In the genomic region with DNA sequence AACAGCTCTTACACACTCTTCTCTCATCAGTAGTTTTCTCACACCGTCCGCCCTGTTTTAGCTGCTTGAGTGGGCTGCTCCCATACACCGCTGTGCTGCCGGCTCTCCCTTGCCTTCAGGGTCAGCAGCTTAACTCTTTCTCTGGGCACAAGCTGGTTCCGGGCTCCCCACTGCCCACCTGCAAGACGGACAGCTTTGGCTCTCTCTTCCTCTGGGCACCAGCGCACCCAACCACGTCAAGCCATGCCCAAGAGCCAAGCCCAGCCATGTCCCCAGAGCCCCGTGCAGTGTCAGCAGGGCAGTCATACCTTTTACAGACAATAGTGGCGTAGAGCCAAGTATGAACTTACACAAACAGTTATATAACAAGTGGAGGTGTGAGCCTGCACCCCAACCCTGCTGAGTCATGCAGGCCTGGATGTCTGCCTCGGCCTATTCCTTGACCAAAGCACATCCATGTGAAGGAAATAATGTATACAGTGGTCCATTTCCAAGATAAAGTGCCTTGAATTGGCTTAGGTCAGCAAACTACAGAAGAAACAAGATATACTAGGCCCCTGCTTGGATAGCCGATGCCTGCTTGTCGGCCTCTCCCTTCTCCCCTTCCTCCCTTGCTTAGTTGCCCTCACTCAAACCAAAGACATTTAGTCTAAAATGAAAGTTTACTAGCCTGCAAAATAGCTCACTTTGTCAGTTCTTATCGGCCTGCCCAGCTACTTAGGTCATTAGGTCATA, we compare ENCODE assay signal across 2 cellular contexts.
TF ChIP-seq lines count a peak whose summit lies in the region.

No MANE protein-coding gene starts in this region.

TF ChIP-seq in HepG2, 621 proteins besides CTCF, POLR2A, EP300 and RAD21 (continued from another document):
- TF ChIP-seq ZNF280B (CRISPR knock-in tag; IDR thresholded peaks at IDR 0.05; ENCODE audit: borderline replicate concordance) (no peak), GTF2F1 (IDR thresholded peaks at IDR 0.05; ENCODE audit: low read length) (no peak), NFE2L2 (IDR thresholded peaks at IDR 0.05; ENCODE audit: low read length) (peak; percentile 70), POLR2AphosphoS5 (IDR thresholded peaks at IDR 0.05; ENCODE audit: low read depth, low read length) (no peak), ZFP90 (CRISPR knock-in tag; IDR thresholded peaks at IDR 0.05; ENCODE audit: borderline replicate concordance) (no peak), NCOA2 (CRISPR knock-in tag; IDR thresholded peaks at IDR 0.05) (no peak), SOX13 (IDR thresholded peaks at IDR 0.05) (no peak), SOX13 (CRISPR knock-in tag; conservative IDR thresholded peaks at IDR 0.05 in 1 of 2, IDR thresholded peaks at IDR 0.05 in 1 of 2) (peak in 1 of 2 experiments; percentile 69; a peak in 2 of 4 replicates), ZFP37 (CRISPR knock-in tag; IDR thresholded peaks at IDR 0.05; ENCODE audit: borderline replicate concordance) (no peak), ZNF609 (CRISPR knock-in tag; IDR thresholded peaks at IDR 0.05; ENCODE audit: borderline replicate concordance) (no peak), ZKSCAN5 (CRISPR knock-in tag; IDR thresholded peaks at IDR 0.05) (no peak), MAF1 (CRISPR knock-in tag; IDR thresholded peaks at IDR 0.05; ENCODE audit: borderline replicate concordance) (no peak), SOX5 (CRISPR knock-in tag; IDR thresholded peaks at IDR 0.05; ENCODE audit: borderline replicate concordance) (peak; percentile 45; the same call in 1 of the 2 replicates), TGIF2 (CRISPR knock-in tag; IDR thresholded peaks at IDR 0.05) (no peak), XRCC5 (optimal IDR thresholded peaks at IDR 0.05; ENCODE audit: low read length) (no peak), POGZ (CRISPR knock-in tag; IDR thresholded peaks at IDR 0.05) (0 out of 2 replicates have a peak, but pooled peaks have one; percentile 18), MAFF (IDR thresholded peaks at IDR 0.05; ENCODE audit: low read depth, low read length) (0 out of 2 replicates have a peak, but pooled peaks have one; percentile 37), HNF4G (IDR thresholded peaks at IDR 0.05; ENCODE audit: borderline replicate concordance, low read depth, low read length) (no peak), HNF4G (CRISPR knock-in tag; IDR thresholded peaks at IDR 0.05; ENCODE audit: borderline replicate concordance, low read depth) (no peak), ZMYM4 (CRISPR knock-in tag; IDR thresholded peaks at IDR 0.05) (no peak), ZNF557 (CRISPR knock-in tag; IDR thresholded peaks at IDR 0.05) (no peak), PAWR (CRISPR knock-in tag; IDR thresholded peaks at IDR 0.05; ENCODE audit: borderline replicate concordance) (no peak), GABPB1 (CRISPR knock-in tag; IDR thresholded peaks at IDR 0.05) (no peak), IKZF1 (IDR thresholded peaks at IDR 0.05) (no peak)
- TF ChIP-seq, protein P1, sequence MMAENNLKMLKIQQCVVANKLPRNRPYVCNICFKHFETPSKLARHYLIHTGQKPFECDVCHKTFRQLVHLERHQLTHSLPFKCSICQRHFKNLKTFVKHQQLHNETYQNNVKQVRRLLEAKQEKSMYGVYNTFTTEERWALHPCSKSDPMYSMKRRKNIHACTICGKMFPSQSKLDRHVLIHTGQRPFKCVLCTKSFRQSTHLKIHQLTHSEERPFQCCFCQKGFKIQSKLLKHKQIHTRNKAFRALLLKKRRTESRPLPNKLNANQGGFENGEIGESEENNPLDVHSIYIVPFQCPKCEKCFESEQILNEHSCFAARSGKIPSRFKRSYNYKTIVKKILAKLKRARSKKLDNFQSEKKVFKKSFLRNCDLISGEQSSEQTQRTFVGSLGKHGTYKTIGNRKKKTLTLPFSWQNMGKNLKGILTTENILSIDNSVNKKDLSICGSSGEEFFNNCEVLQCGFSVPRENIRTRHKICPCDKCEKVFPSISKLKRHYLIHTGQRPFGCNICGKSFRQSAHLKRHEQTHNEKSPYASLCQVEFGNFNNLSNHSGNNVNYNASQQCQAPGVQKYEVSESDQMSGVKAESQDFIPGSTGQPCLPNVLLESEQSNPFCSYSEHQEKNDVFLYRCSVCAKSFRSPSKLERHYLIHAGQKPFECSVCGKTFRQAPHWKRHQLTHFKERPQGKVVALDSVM (CRISPR knock-in tag; IDR thresholded peaks at IDR 0.05), result no peak

TF ChIP-seq in K562, 482 proteins besides CTCF, POLR2A, EP300 and RAD21 (continued from another document and continues in another):
- no peak for TF ChIP-seq AFF4 (CRISPR knock-in tag; IDR thresholded peaks at IDR 0.05)
- no peak for TF ChIP-seq ZNF24 (IDR thresholded peaks at IDR 0.05)
- no peak for TF ChIP-seq ZBTB2 (IDR thresholded peaks at IDR 0.05)
- no peak for TF ChIP-seq STAG1 (CRISPR knock-in tag; IDR thresholded peaks at IDR 0.05; ENCODE audit: borderline replicate concordance)
- no peak for TF ChIP-seq HBP1 (CRISPR knock-in tag; IDR thresholded peaks at IDR 0.05)
- no peak for TF ChIP-seq PHF20 (IDR thresholded peaks at IDR 0.05; ENCODE audit: partially characterized antibody)
- TF ChIP-seq ZNF324 (CRISPR knock-in tag; IDR thresholded peaks at IDR 0.05), result no peak
- TF ChIP-seq, protein P2, sequence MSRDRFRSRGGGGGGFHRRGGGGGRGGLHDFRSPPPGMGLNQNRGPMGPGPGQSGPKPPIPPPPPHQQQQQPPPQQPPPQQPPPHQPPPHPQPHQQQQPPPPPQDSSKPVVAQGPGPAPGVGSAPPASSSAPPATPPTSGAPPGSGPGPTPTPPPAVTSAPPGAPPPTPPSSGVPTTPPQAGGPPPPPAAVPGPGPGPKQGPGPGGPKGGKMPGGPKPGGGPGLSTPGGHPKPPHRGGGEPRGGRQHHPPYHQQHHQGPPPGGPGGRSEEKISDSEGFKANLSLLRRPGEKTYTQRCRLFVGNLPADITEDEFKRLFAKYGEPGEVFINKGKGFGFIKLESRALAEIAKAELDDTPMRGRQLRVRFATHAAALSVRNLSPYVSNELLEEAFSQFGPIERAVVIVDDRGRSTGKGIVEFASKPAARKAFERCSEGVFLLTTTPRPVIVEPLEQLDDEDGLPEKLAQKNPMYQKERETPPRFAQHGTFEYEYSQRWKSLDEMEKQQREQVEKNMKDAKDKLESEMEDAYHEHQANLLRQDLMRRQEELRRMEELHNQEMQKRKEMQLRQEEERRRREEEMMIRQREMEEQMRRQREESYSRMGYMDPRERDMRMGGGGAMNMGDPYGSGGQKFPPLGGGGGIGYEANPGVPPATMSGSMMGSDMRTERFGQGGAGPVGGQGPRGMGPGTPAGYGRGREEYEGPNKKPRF (IDR thresholded peaks at IDR 0.05; ENCODE audit: low read depth, low read length), result no peak
- no peak for TF ChIP-seq ZBTB26 (CRISPR knock-in tag; IDR thresholded peaks at IDR 0.05)
- TF ChIP-seq KAT2B (IDR thresholded peaks at IDR 0.05; ENCODE audit: low read depth, low read length), result no peak
- TF ChIP-seq BHLHE40 (IDR thresholded peaks at IDR 0.05; ENCODE audit: low read length), result no peak
- no peak for TF ChIP-seq NBN (IDR thresholded peaks at IDR 0.05; ENCODE audit: low read depth)
- TF ChIP-seq NCOA4 (IDR thresholded peaks at IDR 0.05; ENCODE audit: partially characterized antibody), result no peak
- peak; percentile 86 for TF ChIP-seq ZNF316 (IDR thresholded peaks at IDR 0.05)
- TF ChIP-seq FOXJ2 (tag; IDR thresholded peaks at IDR 0.05), result no peak
- TF ChIP-seq, protein P3, sequence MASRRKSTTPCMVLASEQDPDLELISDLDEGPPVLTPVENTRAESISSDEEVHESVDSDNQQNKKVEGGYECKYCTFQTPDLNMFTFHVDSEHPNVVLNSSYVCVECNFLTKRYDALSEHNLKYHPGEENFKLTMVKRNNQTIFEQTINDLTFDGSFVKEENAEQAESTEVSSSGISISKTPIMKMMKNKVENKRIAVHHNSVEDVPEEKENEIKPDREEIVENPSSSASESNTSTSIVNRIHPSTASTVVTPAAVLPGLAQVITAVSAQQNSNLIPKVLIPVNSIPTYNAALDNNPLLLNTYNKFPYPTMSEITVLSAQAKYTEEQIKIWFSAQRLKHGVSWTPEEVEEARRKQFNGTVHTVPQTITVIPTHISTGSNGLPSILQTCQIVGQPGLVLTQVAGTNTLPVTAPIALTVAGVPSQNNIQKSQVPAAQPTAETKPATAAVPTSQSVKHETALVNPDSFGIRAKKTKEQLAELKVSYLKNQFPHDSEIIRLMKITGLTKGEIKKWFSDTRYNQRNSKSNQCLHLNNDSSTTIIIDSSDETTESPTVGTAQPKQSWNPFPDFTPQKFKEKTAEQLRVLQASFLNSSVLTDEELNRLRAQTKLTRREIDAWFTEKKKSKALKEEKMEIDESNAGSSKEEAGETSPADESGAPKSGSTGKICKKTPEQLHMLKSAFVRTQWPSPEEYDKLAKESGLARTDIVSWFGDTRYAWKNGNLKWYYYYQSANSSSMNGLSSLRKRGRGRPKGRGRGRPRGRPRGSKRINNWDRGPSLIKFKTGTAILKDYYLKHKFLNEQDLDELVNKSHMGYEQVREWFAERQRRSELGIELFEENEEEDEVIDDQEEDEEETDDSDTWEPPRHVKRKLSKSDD (conservative IDR thresholded peaks at IDR 0.05; ENCODE audit: low read length), result no peak
- TF ChIP-seq NFIC (IDR thresholded peaks at IDR 0.05), result peak; percentile 76
- no peak for TF ChIP-seq NCOA1 (IDR thresholded peaks at IDR 0.05; ENCODE audit: low read depth)
- no peak for TF ChIP-seq BRCA1 (IDR thresholded peaks at IDR 0.05)
- no peak for TF ChIP-seq BRCA1 (CRISPR knock-in tag; IDR thresholded peaks at IDR 0.05)
- peak; percentile 25; the same call in 1 of the 2 replicates for TF ChIP-seq LEF1 (IDR thresholded peaks at IDR 0.05)
- TF ChIP-seq, protein P4, sequence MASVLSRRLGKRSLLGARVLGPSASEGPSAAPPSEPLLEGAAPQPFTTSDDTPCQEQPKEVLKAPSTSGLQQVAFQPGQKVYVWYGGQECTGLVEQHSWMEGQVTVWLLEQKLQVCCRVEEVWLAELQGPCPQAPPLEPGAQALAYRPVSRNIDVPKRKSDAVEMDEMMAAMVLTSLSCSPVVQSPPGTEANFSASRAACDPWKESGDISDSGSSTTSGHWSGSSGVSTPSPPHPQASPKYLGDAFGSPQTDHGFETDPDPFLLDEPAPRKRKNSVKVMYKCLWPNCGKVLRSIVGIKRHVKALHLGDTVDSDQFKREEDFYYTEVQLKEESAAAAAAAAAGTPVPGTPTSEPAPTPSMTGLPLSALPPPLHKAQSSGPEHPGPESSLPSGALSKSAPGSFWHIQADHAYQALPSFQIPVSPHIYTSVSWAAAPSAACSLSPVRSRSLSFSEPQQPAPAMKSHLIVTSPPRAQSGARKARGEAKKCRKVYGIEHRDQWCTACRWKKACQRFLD (CRISPR knock-in tag; IDR thresholded peaks at IDR 0.05), result no peak; the same call in 1 of the 2 replicates
- TF ChIP-seq MEF2A (IDR thresholded peaks at IDR 0.05; ENCODE audit: control insufficient read depth, low read depth, low read length), result no peak
- TF ChIP-seq ZBTB7A (IDR thresholded peaks at IDR 0.05; ENCODE audit: borderline replicate concordance, control insufficient read depth, low read depth, low read length), result no peak
- no peak for TF ChIP-seq ZNF707 (CRISPR knock-in tag; conservative IDR thresholded peaks at IDR 0.05)
